Comparison of ENCODE assay signal across 13 cellular contexts in the genomic region with DNA sequence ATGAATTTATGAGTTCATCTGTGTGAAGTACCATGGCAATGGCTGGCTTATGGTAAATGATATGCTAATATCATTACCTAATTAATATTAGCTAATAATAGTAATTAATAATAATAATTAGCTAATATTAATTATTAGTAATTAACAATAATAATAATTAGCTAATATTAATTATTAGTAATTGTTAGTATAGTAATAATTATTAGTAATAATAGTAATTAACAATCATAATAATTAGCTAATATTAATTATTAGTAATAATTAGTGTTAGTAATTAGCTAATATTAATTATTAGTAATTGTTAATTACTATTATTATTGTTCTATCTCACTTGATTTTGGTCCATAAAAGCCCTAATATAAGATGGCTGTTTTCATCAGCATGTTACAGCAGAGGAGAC. TPM values are rescaled to one million over a fixed set of nuclear protein-coding genes. Genes with fewer than 3 reads are reported as not detected.
"Had no signal": no experiment of that assay in that cellular context is flagged by ENCODE, and none has a peak within 500 bp of the region (broad histone marks: within the 10 kb centered on the region; RNA-seq: fewer than 3 reads in every experiment).

No MANE protein-coding gene starts in this region.

- H3K4me1 ChIP-seq: foreskin keratinocyte had no signal

- H3K4me3 ChIP-seq: cardiac muscle cell, SK-N-MC had no signal

- H3K36me3 ChIP-seq: cardiac muscle cell had no signal

- H3K27me3 ChIP-seq: cardiac muscle cell, foreskin keratinocyte had no signal

- ATAC-seq: foreskin keratinocyte had no signal

- H3K27ac ChIP-seq: cardiac muscle cell, foreskin keratinocyte had no signal

- FAIRE-seq: endothelial cell of umbilical vein had no signal

- DNase-seq: activated CD4-positive, alpha-beta memory T cell treated with anti-CD3 and anti-CD28 coated beads, Interleukin-2, amount 10 ng/mL, durations not matched to agents 7 days and 5 days; activated naive CD4-positive, alpha-beta T cell treated with anti-CD3 and anti-CD28 coated beads, Interleukin-2, amount 10 ng/mL, durations not matched to agents 7 days and 5 days; activated T-cell treated with anti-CD3 and anti-CD28 coated beads, Interleukin-2, amount 50 U/mL, for 24 hours; effector CD4-positive, alpha-beta T cell; foreskin keratinocyte; head of caudate nucleus; stimulated activated CD4-positive, alpha-beta T cell treated with anti-CD3 and anti-CD28 coated beads, Interleukin-2, amount 100 ng/mL, for 48 hours; stimulated activated naive CD4-positive, alpha-beta T cell; T1000 had no signal

RNA-seq across cellular contexts. Expression of a gene that starts 19.8 kb away (rescaled TPM):
- total RNA-seq: activated CD4-positive, alpha-beta memory T cell treated with anti-CD3 and anti-CD28 coated beads, Interleukin-2, amount 10 ng/mL, durations not matched to agents 7 days and 5 days; endothelial cell of umbilical vein; foreskin keratinocyte; osteoblast had no signal
- polyA plus RNA-seq: endothelial cell of umbilical vein, foreskin keratinocyte had no signal
